In the genomic region with DNA sequence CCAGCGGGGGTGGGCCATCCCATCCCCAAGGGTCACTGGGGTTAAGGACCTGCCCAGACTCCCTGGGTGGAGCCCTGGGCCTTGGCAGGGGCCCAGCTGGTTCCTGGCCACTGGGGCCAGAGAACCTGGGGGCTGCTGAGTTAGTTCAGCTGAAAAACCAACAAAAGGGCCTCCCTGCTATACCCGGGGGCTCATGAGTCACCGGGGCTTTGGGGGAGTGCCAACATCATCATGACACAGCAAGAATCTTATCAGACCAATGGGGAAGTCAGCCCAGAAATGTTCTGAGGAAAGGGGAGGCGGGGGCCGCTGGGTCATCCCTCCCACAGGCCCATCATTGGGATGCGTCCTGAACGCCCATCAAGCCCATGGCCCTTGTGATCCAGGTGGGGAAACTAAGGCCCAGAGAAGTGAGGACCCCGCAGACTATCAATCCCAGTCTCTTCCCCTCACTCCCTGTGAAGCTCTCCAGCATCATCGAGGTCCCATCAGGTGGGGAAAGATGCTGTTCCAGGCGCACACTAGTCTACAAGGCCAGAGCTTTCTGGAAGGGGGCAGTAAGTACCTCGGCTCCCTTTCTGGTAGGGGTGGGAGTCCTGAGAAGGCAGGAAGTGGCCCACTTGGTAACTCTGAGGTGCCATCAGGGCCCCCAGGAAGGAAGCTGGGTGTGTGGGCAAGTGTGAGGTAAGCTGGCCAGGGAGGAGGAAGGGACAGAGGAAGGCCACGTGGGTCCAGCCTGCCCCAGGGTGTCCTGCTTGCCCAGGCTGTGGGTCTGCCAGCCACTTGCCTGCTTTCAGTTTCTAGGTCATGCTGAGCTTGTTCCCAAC, we compare ENCODE assay signal across 8 cellular contexts. TPM values are rescaled to one million over a fixed set of nuclear protein-coding genes. Genes with fewer than 3 reads are reported as not detected.
DNase-seq lines count a peak whose midpoint lies in the region; ATAC-seq and TF ChIP-seq lines count a peak whose summit lies in the region.

No MANE protein-coding gene starts in this region.

- H3K27ac Mint-ChIP-seq in endothelial cell (ENCODE audit: unreplicated experiment), result no peak overlapping the region

- DNase-seq in HT-29 (ENCODE audit: low spot score) (peak; percentile 79), dermis microvascular lymphatic vessel endothelial cell (ENCODE audit: low read depth in 2 of 2) (peak; percentile 78 to 92), tibial nerve (ENCODE audit: low spot score in 2 of 2) (peak; percentile 70 to 75), endothelial cell (ENCODE audit: low spot score) (no peak)

- H3K4me3 ChIP-seq in ACC112 (ENCODE audit: low read depth, low read length) (peak overlapping the region; percentile 69), mucosa of stomach (ENCODE audit: low read length) (no peak overlapping the region), tibial nerve (peak overlapping the region in 1 of 4 donors; percentile 12)

- H3K4me1 Mint-ChIP-seq in endothelial cell (ENCODE audit: unreplicated experiment), result no peaks in the 10 kb centered on the region

- peaks cover 39% of the 10 kb centered on the region for H3K4me1 ChIP-seq in ACC112 (ENCODE audit: control insufficient read depth, insufficient read depth, low read length, unreplicated experiment)
- H3K4me1 ChIP-seq in mucosa of stomach (ENCODE audit: control insufficient read depth, insufficient read depth, low read length), result peaks cover 27% of the 10 kb centered on the region
- H3K4me1 ChIP-seq in tibial nerve, result peaks cover 0 to 42% (median 6%) of the 10 kb centered on the region in 4 donors

- H3K27me3 ChIP-seq in ACC112 (ENCODE audit: insufficient read depth, low read length) (no peaks in the 10 kb centered on the region), mucosa of stomach (ENCODE audit: control insufficient read depth, insufficient read depth, low read length) (no peaks in the 10 kb centered on the region), tibial nerve (no peaks in the 10 kb centered on the region)

- no peak for ATAC-seq in GM18498 (IDR thresholded peaks at IDR 0.05; ENCODE audit: unreplicated experiment)

- H3K9me3 Mint-ChIP-seq in endothelial cell (ENCODE audit: unreplicated experiment), result no peaks in the 10 kb centered on the region

- H3K27ac ChIP-seq in ACC112 (ENCODE audit: low read depth, low read length), result peak overlapping the region; percentile 99
- H3K27ac ChIP-seq in VCaP, result peak overlapping the region; percentile 70
- peak overlapping the region; percentile 45 to 88 (median 77) for H3K27ac ChIP-seq in tibial nerve

- no peak for TF ChIP-seq CTCF in VCaP (conservative IDR thresholded peaks at IDR 0.05)
- TF ChIP-seq CTCF in tibial nerve (IDR thresholded peaks at IDR 0.05), result no peak
- TF ChIP-seq CTCF in endothelial cell (IDR thresholded peaks at IDR 0.05; ENCODE audit: unreplicated experiment), result no peak

- no peak for TF ChIP-seq POLR2A in tibial nerve (IDR thresholded peaks at IDR 0.05)

- no peak overlapping the region for H2AFZ ChIP-seq in ACC112 (ENCODE audit: low read length, unreplicated experiment)

- H3K36me3 ChIP-seq in ACC112 (ENCODE audit: insufficient read depth, low read length) (no peaks in the 10 kb centered on the region; the same call in 1 of the 2 replicates), mucosa of stomach (ENCODE audit: control insufficient read depth, insufficient read depth, low read length) (no peaks in the 10 kb centered on the region), tibial nerve (no peaks in the 10 kb centered on the region)

- WGBS in tibial nerve, 2 donors, result 41 to 60% methylated on average over 8 to 12 of the region's 12 CpGs

- H3K9ac ChIP-seq in mucosa of stomach (ENCODE audit: low read length), result peak overlapping the region; percentile 43

- H3K9me3 ChIP-seq in mucosa of stomach (ENCODE audit: control insufficient read depth, low read length) (no peaks in the 10 kb centered on the region), tibial nerve (no peaks in the 10 kb centered on the region)

- peaks cover 3% of the 10 kb centered on the region for H3K27me3 Mint-ChIP-seq in endothelial cell (ENCODE audit: unreplicated experiment)

- no peak overlapping the region for H3K4me3 Mint-ChIP-seq in endothelial cell (ENCODE audit: unreplicated experiment)

- peaks cover 37% of the 10 kb centered on the region for H3K79me2 ChIP-seq in ACC112 (ENCODE audit: control insufficient read depth, insufficient read depth, low read length, unreplicated experiment)

- H3K36me3 Mint-ChIP-seq in endothelial cell (ENCODE audit: low read depth, unreplicated experiment), result peaks cover 3% of the 10 kb centered on the region

- TF ChIP-seq EP300 in tibial nerve (IDR thresholded peaks at IDR 0.05), result no peak

RNA-seq across cellular contexts. Expression of a gene that starts 4.5 kb away (rescaled TPM):
- 269 and 280 TPM in 2 replicates for total RNA-seq in HT-29 (2014; rRNA removed; shearing (Covaris generic))
- total RNA-seq in dermis microvascular lymphatic vessel endothelial cell (33.9 and 35.4 TPM in 2 replicates), tibial nerve (10 to 100 TPM; 30.6 to 89.7 (median 41.8) TPM), endothelial cell (ENCODE audit: unreplicated experiment) (46.4 TPM)

RNA-seq across cellular contexts. Expression of a gene that starts 5.3 kb away (rescaled TPM):
- total RNA-seq in HT-29 (2014; rRNA removed; shearing (Covaris generic)), result 43.4 and 51.1 TPM in 2 replicates
- total RNA-seq in dermis microvascular lymphatic vessel endothelial cell (12.1 and 12.8 TPM in 2 replicates), tibial nerve (10 to 100 TPM; 14.2 to 43.1 (median 29.0) TPM), endothelial cell (ENCODE audit: unreplicated experiment) (23.0 TPM)

RNA-seq across cellular contexts. Expression of a gene that starts 26.1 kb away (rescaled TPM):
- total RNA-seq in HT-29 (2014; rRNA removed; shearing (Covaris generic)), result 73.0 and 89.0 TPM in 2 replicates
- 13.7 and 20.9 TPM in 2 replicates for total RNA-seq in dermis microvascular lymphatic vessel endothelial cell
- total RNA-seq in tibial nerve, result 10 to 100 TPM; 40.9 to 76.5 (median 55.7) TPM
- 29.6 TPM for total RNA-seq in endothelial cell (ENCODE audit: unreplicated experiment)

RNA-seq across cellular contexts. Expression of a gene that starts 42.8 kb away (rescaled TPM):
- total RNA-seq in HT-29 (2014; rRNA removed; shearing (Covaris generic)), result not detected in 2 replicates
- total RNA-seq in dermis microvascular lymphatic vessel endothelial cell (not detected in 2 replicates), tibial nerve (not detected), endothelial cell (ENCODE audit: unreplicated experiment) (not detected)

RNA-seq across cellular contexts. Expression of a gene that starts 51.7 kb away (rescaled TPM):
- 67.2 TPM in 2 replicates for total RNA-seq in HT-29 (2014; rRNA removed; shearing (Covaris generic))
- total RNA-seq in dermis microvascular lymphatic vessel endothelial cell, result 8.1 and 14.4 TPM in 2 replicates
- total RNA-seq in tibial nerve, result 10 to 100 TPM; 17.8 to 40.6 (median 27.0) TPM
- total RNA-seq in endothelial cell (ENCODE audit: unreplicated experiment), result 13.9 TPM
